Comparison of ENCODE assay signal across 22 cellular contexts in the genomic region with DNA sequence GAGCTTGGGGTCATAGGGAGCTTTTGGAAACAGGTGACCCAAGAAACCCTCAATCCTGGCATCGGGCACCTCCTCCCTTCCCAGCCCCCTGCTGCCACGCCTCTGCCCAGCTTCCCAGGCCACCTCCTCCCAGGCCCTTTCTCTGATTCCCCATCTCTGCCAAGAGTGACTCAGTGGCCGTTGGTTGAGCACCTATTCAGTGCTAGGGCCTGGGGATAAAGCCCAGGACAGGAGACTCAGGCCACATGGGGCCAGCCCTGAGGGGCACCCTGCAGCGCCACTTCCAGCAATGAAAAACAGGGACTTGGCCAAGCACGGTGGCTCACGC.
A peak's percentile ranks its signal among the peaks of the same experiment; 100 is the strongest.
DNase-seq lines count a peak whose midpoint lies in the region; ATAC-seq, FAIRE-seq and TF ChIP-seq lines count a peak whose summit lies in the region.
"Had no signal": no experiment of that assay in that cellular context is flagged by ENCODE, and none has a peak within 500 bp of the region (broad histone marks: within the 10 kb centered on the region; RNA-seq: fewer than 3 reads in every experiment).

No MANE protein-coding gene starts in this region.

- TF ChIP-seq CTCF in Calu3 (IDR thresholded peaks at IDR 0.05; ENCODE audit: unreplicated experiment) (no peak), mucosa of descending colon (IDR thresholded peaks at IDR 0.05) (no peak), gastrocnemius medialis (IDR thresholded peaks at IDR 0.05 in 4 of 5, conservative IDR thresholded peaks at IDR 0.05 in 1 of 5) (no peak)

- H3K27me3 ChIP-seq in gastrocnemius medialis = no peaks in the 10 kb centered on the region
- H3K27me3 ChIP-seq: brain microvascular endothelial cell, vagina had no signal

- H3K4me1 ChIP-seq in mucosa of descending colon (ENCODE audit: low read depth) = peaks cover 86% of the 10 kb centered on the region
- H3K4me1 ChIP-seq in gastrocnemius medialis = peaks cover 0 to 7% of the 10 kb centered on the region in 2 donors
- H3K4me1 ChIP-seq: HAP-1 had no signal

- H3K36me3 Mint-ChIP-seq in Calu3 (ENCODE audit: insufficient read depth, unreplicated experiment) = peaks cover 67% of the 10 kb centered on the region
- no peaks in the 10 kb centered on the region for H3K36me3 Mint-ChIP-seq in stimulated activated naive B cell treated with anti-CD40 and anti-IgM and Interleukin-4, amounts not matched to agents 10 μg/mL and 1 μg/mL and 100 μg/mL, for 72 hours
- no peaks in the 10 kb centered on the region for H3K36me3 Mint-ChIP-seq in activated naive CD4-positive, alpha-beta T cell treated with anti-CD3 and anti-CD28 coated beads, Interleukin-2, amount 50 U/mL, for 72 hours
- H3K36me3 Mint-ChIP-seq: activated naive CD4-positive, alpha-beta T cell treated with anti-CD3 and anti-CD28 coated beads, Interleukin-2, amount 50 U/mL, for 24 hours; natural killer cell treated with Interleukin-12 subunit alpha and Interleukin-12 subunit beta and Interleukin-15 and Interleukin-18, amount 100 ng/mL, for 72 hours had no signal

- H3K4me3 ChIP-seq in mucosa of descending colon (no peak overlapping the region), gastrocnemius medialis (no peak overlapping the region)
- H3K4me3 ChIP-seq: HAP-1, K562, lung, vagina had no signal

- intact Hi-C loops in Calu3 (cut with micrococcal nuclease; ENCODE audit: unreplicated experiment) (no loop called here), mucosa of descending colon (cut with DNase I, micrococcal nuclease) (no loop called here), posterior vena cava (cut with DNase I) (no loop called here), gastrocnemius medialis (cut with DNase I; ENCODE audit: low total_unique reads) (no loop called here)

- DNase-seq in Calu3 (no peak), mucosa of descending colon (peak; percentile 29 to 63 (median 53)), posterior vena cava (ENCODE audit: low spot score) (no peak), RCC 7860 (ENCODE audit: low spot score) (no peak), gastrocnemius medialis (no peak)
- DNase-seq in stimulated activated naive B cell treated with anti-CD40 and anti-IgM and Interleukin-4, amounts not matched to agents 10 μg/mL and 1 μg/mL and 100 μg/mL, for 72 hours = no peak
- DNase-seq in activated naive CD4-positive, alpha-beta T cell treated with anti-CD3 and anti-CD28 coated beads, Interleukin-2, amount 50 U/mL, for 72 hours (ENCODE audit: low spot score in 2 of 2) = no peak
- DNase-seq: activated CD4-positive, alpha-beta T cell treated with anti-CD3 and anti-CD28 coated beads, Interleukin-2, amount 50 U/mL, for 4 hours; brain microvascular endothelial cell; NCI-H2029 treated with DMSO at 0.1 percent for 48 hours; NCI-H524 treated with DMSO at 0.1 percent for 48 hours; stimulated activated naive CD4-positive, alpha-beta T cell; T-cell had no signal

- no peak overlapping the region for H3K4me3 Mint-ChIP-seq in Calu3 (ENCODE audit: low read depth, unreplicated experiment)
- H3K4me3 Mint-ChIP-seq in stimulated activated naive B cell treated with anti-CD40 and anti-IgM and Interleukin-4, amounts not matched to agents 10 μg/mL and 1 μg/mL and 100 μg/mL, for 72 hours = no peak overlapping the region
- H3K4me3 Mint-ChIP-seq: activated naive CD4-positive, alpha-beta T cell treated with anti-CD3 and anti-CD28 coated beads, Interleukin-2, amount 50 U/mL, for 24 hours; natural killer cell treated with Interleukin-12 subunit alpha and Interleukin-12 subunit beta and Interleukin-15 and Interleukin-18, amount 100 ng/mL, for 72 hours; T-cell had no signal

- CTCF ChIA-PET in Calu3 (lab: Charles Lee) = interaction anchor here (0.7 to 1.3 kb wide), 2 partner anchors 17 to 154 kb away, joined by 6 to 7 read pairs; no protein-coding TSS in a partner anchor

- no peak for ATAC-seq in mucosa of descending colon
- no peak for ATAC-seq in stimulated activated naive B cell treated with anti-CD40 and anti-IgM and Interleukin-4, amounts not matched to agents 10 μg/mL and 1 μg/mL and 100 μg/mL, for 72 hours (replicated peaks)
- ATAC-seq in activated naive CD4-positive, alpha-beta T cell treated with anti-CD3 and anti-CD28 coated beads, Interleukin-2, amount 50 U/mL, for 72 hours = no peak
- no peak for ATAC-seq in gastrocnemius medialis
- ATAC-seq: esophagus mucosa; K562; natural killer cell treated with Interleukin-12 subunit alpha and Interleukin-12 subunit beta and Interleukin-15 and Interleukin-18, amount 100 ng/mL, for 72 hours; T-cell had no signal

- peaks cover 64% of the 10 kb centered on the region for H3K4me1 Mint-ChIP-seq in Calu3 (ENCODE audit: low read depth, unreplicated experiment)
- peaks cover 7 to 15% of the 10 kb centered on the region in 2 donors for H3K4me1 Mint-ChIP-seq in stimulated activated naive B cell treated with anti-CD40 and anti-IgM and Interleukin-4, amounts not matched to agents 10 μg/mL and 1 μg/mL and 100 μg/mL, for 72 hours

- no peaks in the 10 kb centered on the region for H3K27me3 Mint-ChIP-seq in Calu3 (ENCODE audit: unreplicated experiment)
- no peaks in the 10 kb centered on the region for H3K27me3 Mint-ChIP-seq in stimulated activated naive B cell treated with anti-CD40 and anti-IgM and Interleukin-4, amounts not matched to agents 10 μg/mL and 1 μg/mL and 100 μg/mL, for 72 hours
- H3K27me3 Mint-ChIP-seq: activated naive CD4-positive, alpha-beta T cell treated with anti-CD3 and anti-CD28 coated beads, Interleukin-2, amount 50 U/mL, for 24 hours; natural killer cell treated with Interleukin-12 subunit alpha and Interleukin-12 subunit beta and Interleukin-15 and Interleukin-18, amount 100 ng/mL, for 72 hours; T-cell had no signal

- FAIRE-seq in RCC 7860 (lab: Jason Lieb, UNC) = no peak
- FAIRE-seq: GM19239, K562 had no signal

- BruUV-seq in Calu3 (replicated peaks; lab: Mats Ljungman, UMichigan) = no TSS peak

- H3K36me3 ChIP-seq in mucosa of descending colon (ENCODE audit: low read depth) (no peaks in the 10 kb centered on the region), gastrocnemius medialis (no peaks in the 10 kb centered on the region)
- H3K36me3 ChIP-seq: HAP-1, vagina had no signal

- no peak for TF ChIP-seq POLR2A in gastrocnemius medialis (IDR thresholded peaks at IDR 0.05)

- peak overlapping the region; percentile 35 for H3K27ac Mint-ChIP-seq in Calu3 (ENCODE audit: unreplicated experiment)
- H3K27ac Mint-ChIP-seq in stimulated activated naive B cell treated with anti-CD40 and anti-IgM and Interleukin-4, amounts not matched to agents 10 μg/mL and 1 μg/mL and 100 μg/mL, for 72 hours = peak overlapping the region; percentile 33
- peak overlapping the region in 1 of 2 donors; percentile 33 for H3K27ac Mint-ChIP-seq in activated naive CD4-positive, alpha-beta T cell treated with anti-CD3 and anti-CD28 coated beads, Interleukin-2, amount 50 U/mL, for 72 hours
- H3K27ac Mint-ChIP-seq: activated naive CD4-positive, alpha-beta T cell treated with anti-CD3 and anti-CD28 coated beads, Interleukin-2, amount 50 U/mL, for 24 hours; natural killer cell treated with Interleukin-12 subunit alpha and Interleukin-12 subunit beta and Interleukin-15 and Interleukin-18, amount 100 ng/mL, for 72 hours had no signal

- H3K27ac ChIP-seq in cingulate gyrus (ENCODE audit: low read depth, low read length) (peak overlapping the region; percentile 29), gastrocnemius medialis (no peak overlapping the region)
- H3K27ac ChIP-seq: vagina had no signal

- H3K9me3 ChIP-seq in mucosa of descending colon (no peaks in the 10 kb centered on the region), gastrocnemius medialis (no peaks in the 10 kb centered on the region)
- H3K9me3 ChIP-seq: HAP-1, vagina had no signal

- no peaks in the 10 kb centered on the region for H3K9me3 Mint-ChIP-seq in Calu3 (ENCODE audit: low read depth, unreplicated experiment)
- H3K9me3 Mint-ChIP-seq in stimulated activated naive B cell treated with anti-CD40 and anti-IgM and Interleukin-4, amounts not matched to agents 10 μg/mL and 1 μg/mL and 100 μg/mL, for 72 hours = no peaks in the 10 kb centered on the region
- H3K9me3 Mint-ChIP-seq in activated naive CD4-positive, alpha-beta T cell treated with anti-CD3 and anti-CD28 coated beads, Interleukin-2, amount 50 U/mL, for 72 hours = no peaks in the 10 kb centered on the region
- H3K9me3 Mint-ChIP-seq: activated naive CD4-positive, alpha-beta T cell treated with anti-CD3 and anti-CD28 coated beads, Interleukin-2, amount 50 U/mL, for 24 hours; natural killer cell treated with Interleukin-12 subunit alpha and Interleukin-12 subunit beta and Interleukin-15 and Interleukin-18, amount 100 ng/mL, for 72 hours; T-cell had no signal

- in situ Hi-C loops in gastrocnemius medialis (cut with MboI; ENCODE audit: low sequenced_read_pairs in 4 of 4) = no loop called here

Comparison
In these comparisons a context has a peak if more than half of its experiments do, and no peak if none do; other contexts are left out.
1. DNase-seq: peak in mucosa of descending colon (3 of 3); none in Calu3 (single experiment), stimulated activated naive B cell treated with anti-CD40 and anti-IgM and Interleukin-4, amounts not matched to agents 10 μg/mL and 1 μg/mL and 100 μg/mL, for 72 hours (single experiment), activated naive CD4-positive, alpha-beta T cell treated with anti-CD3 and anti-CD28 coated beads, Interleukin-2, amount 50 U/mL, for 72 hours (0 of 2), posterior vena cava (single experiment), RCC 7860 (single experiment) and gastrocnemius medialis (0 of 2).